22 cellular contexts compared by ENCODE assay signal in the genomic region with DNA sequence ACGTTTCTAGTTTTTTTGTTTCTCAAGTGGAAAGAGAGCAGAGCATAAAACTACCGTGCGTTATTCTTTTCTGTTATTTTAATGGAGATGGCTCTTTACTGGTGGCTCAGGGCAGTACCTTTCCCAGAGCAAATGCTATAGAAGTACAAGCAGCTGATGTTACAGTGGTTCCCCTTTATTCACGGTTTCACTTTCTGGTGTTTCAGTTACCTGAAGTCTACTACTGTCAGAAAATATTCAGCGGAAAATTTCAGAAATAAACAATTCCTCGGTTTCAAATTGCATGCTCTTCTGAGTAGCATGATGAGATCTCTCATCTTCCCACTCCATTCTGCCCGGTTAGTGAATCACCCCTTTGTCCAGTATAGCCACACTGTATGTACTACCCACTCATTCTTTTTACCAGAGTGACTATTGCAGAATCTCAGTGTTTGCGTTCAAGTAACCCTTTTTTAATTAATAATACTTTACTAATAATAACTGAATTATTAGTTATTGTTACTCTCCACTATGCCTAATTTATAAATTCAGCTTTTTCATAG.
"Had no signal": no experiment of that assay in that cellular context is flagged by ENCODE, and none has a peak within 500 bp of the region (broad histone marks: within the 10 kb centered on the region; RNA-seq: fewer than 3 reads in every experiment).

No MANE protein-coding gene starts in this region.

- H3K4me3 ChIP-seq: body of pancreas, dorsolateral prefrontal cortex, lower lobe of right lung, ovary, thyroid gland had no signal

- DNase-seq: activated B cell treated with CpG ODN at 0.5 μM for 24 hours; activated CD4-positive, alpha-beta memory T cell treated with anti-CD3 and anti-CD28 coated beads for 36 hours; activated CD4-positive, alpha-beta T cell treated with anti-CD3 and anti-CD28 coated beads for 4 hours; activated naive CD4-positive, alpha-beta T cell; activated naive CD8-positive, alpha-beta T cell treated with anti-CD3 and anti-CD28 coated beads for 36 hours; amygdala; body of pancreas; caudate nucleus; dorsolateral prefrontal cortex; endodermal cell; foreskin keratinocyte; glutamatergic neuron; hippocampal formation; islet precursor cell; lower lobe of right lung; natural killer cell; ovary; stimulated activated CD8-positive, alpha-beta memory T cell treated with anti-CD3 and anti-CD28 coated beads, Interleukin-4, amount 100 ng/mL, for 48 hours; stimulated activated naive CD4-positive, alpha-beta T cell treated with Interleukin-2 at 50 U/mL for 16 hours; thyroid gland had no signal

- ATAC-seq: activated T-helper 17 cell treated with anti-CD3 and anti-CD28 coated beads, Interleukin-2, amount 50 U/mL, for 72 hours; body of pancreas; foreskin keratinocyte; lower lobe of right lung; natural killer cell; sciatic nerve had no signal
